Comparison of ENCODE assay signal across 20 cellular contexts in genomic region chr1:91680556-91680955, GRCh38.
"Had no signal": no experiment of that assay in that cellular context is flagged by ENCODE, and none has a peak within 500 bp of the region (broad histone marks: within the 10 kb centered on the region; RNA-seq: fewer than 3 reads in every experiment).

No MANE protein-coding gene starts in this region.

- H3K36me3 ChIP-seq: thoracic aorta had no signal

- H3K4me1 Mint-ChIP-seq: memory B cell; stimulated activated memory B cell treated with anti-CD40 and anti-IgM and Interleukin-4, amounts not matched to agents 10 μg/mL and 1 μg/mL and 100 μg/mL, for 72 hours had no signal

- H3K36me3 Mint-ChIP-seq: memory B cell; stimulated activated memory B cell treated with anti-CD40 and anti-IgM and Interleukin-4, amounts not matched to agents 10 μg/mL and 1 μg/mL and 100 μg/mL, for 72 hours had no signal

- H3K4me3 Mint-ChIP-seq: activated CD4-positive, alpha-beta memory T cell treated with anti-CD3 and anti-CD28 coated beads, Interleukin-2, amount 10 ng/mL, durations not matched to agents 7 days and 5 days; activated CD4-positive, alpha-beta T cell treated with anti-CD3 and anti-CD28 coated beads for 36 hours; activated CD8-positive, alpha-beta memory T cell treated with anti-CD3 and anti-CD28 coated beads, Interleukin-2, amount 10 ng/mL, durations not matched to agents 7 days and 5 days; activated naive CD8-positive, alpha-beta T cell treated with anti-CD3 and anti-CD28 coated beads for 36 hours; activated T-helper 17 cell treated with anti-CD3 and anti-CD28 coated beads, Interleukin-2, amount 50 U/mL, for 72 hours; endodermal cell; memory B cell; stimulated activated memory B cell treated with anti-CD40 and anti-IgM and Interleukin-4, amounts not matched to agents 10 μg/mL and 1 μg/mL and 100 μg/mL, for 72 hours had no signal

- H3K4me1 ChIP-seq: parathyroid adenoma had no signal

- ATAC-seq: activated CD4-positive, alpha-beta T cell treated with anti-CD3 and anti-CD28 coated beads for 36 hours; activated CD8-positive, alpha-beta memory T cell treated with anti-CD3 and anti-CD28 coated beads, Interleukin-2, amount 10 ng/mL, durations not matched to agents 7 days and 5 days; activated T-helper 17 cell treated with anti-CD3 and anti-CD28 coated beads, Interleukin-2, amount 50 U/mL, for 72 hours; heart left ventricle; sciatic nerve; stimulated activated memory B cell treated with anti-CD40 and anti-IgM and Interleukin-4, amounts not matched to agents 10 μg/mL and 1 μg/mL and 100 μg/mL, for 72 hours; upper lobe of right lung had no signal

- H3K27me3 ChIP-seq: dorsolateral prefrontal cortex, heart left ventricle, upper lobe of right lung had no signal

- H3K27me3 Mint-ChIP-seq: activated CD4-positive, alpha-beta memory T cell treated with anti-CD3 and anti-CD28 coated beads, Interleukin-2, amount 10 ng/mL, durations not matched to agents 7 days and 5 days; activated CD4-positive, alpha-beta T cell treated with anti-CD3 and anti-CD28 coated beads for 36 hours; activated CD8-positive, alpha-beta memory T cell treated with anti-CD3 and anti-CD28 coated beads, Interleukin-2, amount 10 ng/mL, durations not matched to agents 7 days and 5 days; activated naive CD8-positive, alpha-beta T cell treated with anti-CD3 and anti-CD28 coated beads for 36 hours; activated T-helper 17 cell treated with anti-CD3 and anti-CD28 coated beads, Interleukin-2, amount 50 U/mL, for 72 hours had no signal

- DNase-seq: activated CD4-positive, alpha-beta memory T cell treated with anti-CD3 and anti-CD28 coated beads, Interleukin-2, amount 10 ng/mL, durations not matched to agents 7 days and 5 days; activated CD4-positive, alpha-beta T cell treated with anti-CD3 and anti-CD28 coated beads for 36 hours; activated CD8-positive, alpha-beta memory T cell treated with anti-CD3 and anti-CD28 coated beads, Interleukin-2, amount 10 ng/mL, durations not matched to agents 7 days and 5 days; activated naive CD4-positive, alpha-beta T cell; activated naive CD8-positive, alpha-beta T cell treated with anti-CD3 and anti-CD28 coated beads for 36 hours; activated T-cell treated with anti-CD3 and anti-CD28 coated beads, Interleukin-2, amount 50 U/mL, for 1 hour; amniotic stem cell; dorsolateral prefrontal cortex; endodermal cell; heart left ventricle; stimulated activated CD4-positive, alpha-beta T cell treated with anti-CD3 and anti-CD28 coated beads, Interleukin-4, amount 100 ng/mL, for 24 hours; SW 1271; upper lobe of right lung had no signal

- H3K9me3 Mint-ChIP-seq: activated naive CD8-positive, alpha-beta T cell treated with anti-CD3 and anti-CD28 coated beads for 36 hours; activated T-helper 17 cell treated with anti-CD3 and anti-CD28 coated beads, Interleukin-2, amount 50 U/mL, for 72 hours; endodermal cell; memory B cell; stimulated activated memory B cell treated with anti-CD40 and anti-IgM and Interleukin-4, amounts not matched to agents 10 μg/mL and 1 μg/mL and 100 μg/mL, for 72 hours had no signal

- H3K27ac ChIP-seq: dorsolateral prefrontal cortex, epithelial cell of prostate, heart left ventricle, parathyroid adenoma, thoracic aorta, upper lobe of right lung had no signal

- H3K9me3 ChIP-seq: heart left ventricle, thoracic aorta, upper lobe of right lung had no signal

- H3K4me3 ChIP-seq: dorsolateral prefrontal cortex, heart left ventricle, thoracic aorta, upper lobe of right lung had no signal

- H3K27ac Mint-ChIP-seq: activated CD4-positive, alpha-beta memory T cell treated with anti-CD3 and anti-CD28 coated beads, Interleukin-2, amount 10 ng/mL, durations not matched to agents 7 days and 5 days; activated CD4-positive, alpha-beta T cell treated with anti-CD3 and anti-CD28 coated beads for 36 hours; activated CD8-positive, alpha-beta memory T cell treated with anti-CD3 and anti-CD28 coated beads, Interleukin-2, amount 10 ng/mL, durations not matched to agents 7 days and 5 days; activated naive CD8-positive, alpha-beta T cell treated with anti-CD3 and anti-CD28 coated beads for 36 hours; activated T-helper 17 cell treated with anti-CD3 and anti-CD28 coated beads, Interleukin-2, amount 50 U/mL, for 72 hours; endodermal cell; memory B cell; stimulated activated memory B cell treated with anti-CD40 and anti-IgM and Interleukin-4, amounts not matched to agents 10 μg/mL and 1 μg/mL and 100 μg/mL, for 72 hours had no signal
